Comparison of ENCODE assay signal across 17 cellular contexts in the genomic region with DNA sequence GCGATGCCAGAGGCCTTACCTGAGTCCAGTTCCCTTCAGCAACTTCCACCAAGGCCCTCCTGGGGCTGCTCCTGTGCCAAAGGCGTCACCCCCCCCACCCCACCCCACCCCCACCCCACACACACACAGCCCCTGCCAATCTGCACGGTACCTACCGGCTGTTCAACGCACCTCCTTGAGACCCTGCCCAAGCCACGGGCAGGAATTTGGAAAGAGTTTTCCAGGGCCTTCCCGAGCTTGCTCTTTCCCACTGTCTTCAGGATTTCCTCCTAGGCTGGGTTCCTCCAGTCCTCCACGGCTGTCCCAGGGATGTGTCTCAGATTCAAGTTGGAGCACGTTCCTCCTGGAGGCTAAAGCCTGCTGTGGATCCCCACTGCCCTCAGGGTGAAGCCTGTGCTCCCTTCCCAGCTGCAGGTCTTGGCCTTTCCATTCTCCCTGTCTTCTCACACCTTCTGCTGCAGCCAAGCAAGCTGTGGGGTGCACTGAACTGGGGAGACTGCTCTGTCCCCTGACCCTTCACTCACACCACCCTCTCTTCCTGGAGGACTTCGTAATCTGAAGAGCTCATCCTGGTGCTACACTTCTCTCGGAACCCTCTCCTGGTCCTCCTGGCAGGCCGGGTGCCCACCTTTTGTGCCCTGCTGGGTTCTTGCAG.
DNase-seq lines count a peak whose midpoint lies in the region; ATAC-seq and TF ChIP-seq lines count a peak whose summit lies in the region.
"Had no signal": no experiment of that assay in that cellular context is flagged by ENCODE, and none has a peak within 500 bp of the region (broad histone marks: within the 10 kb centered on the region; RNA-seq: fewer than 3 reads in every experiment).

No MANE protein-coding gene starts in this region.

- no peaks in the 10 kb centered on the region for H3K79me2 ChIP-seq in MM.1S (ENCODE audit: low read length)

- H3K27ac ChIP-seq in MM.1S (ENCODE audit: low read length) (peak overlapping the region; percentile 93; the same call in 1 of the 2 replicates), coronary artery (no peak overlapping the region), muscle layer of colon (ENCODE audit: low read depth, low read length) (peak overlapping the region; percentile 57), stomach smooth muscle (ENCODE audit: low read length) (peak overlapping the region; percentile 53)
- H3K27ac ChIP-seq: body of pancreas, psoas muscle had no signal

- H4K20me1 ChIP-seq in MM.1S (ENCODE audit: insufficient read depth, low read length): no peaks in the 10 kb centered on the region

- H3K36me3 ChIP-seq in MM.1S (replicated peaks; ENCODE audit: insufficient read depth, low read length) (no peaks in the 10 kb centered on the region), muscle layer of colon (ENCODE audit: insufficient read depth, low read length) (no peaks in the 10 kb centered on the region), stomach smooth muscle (ENCODE audit: control insufficient read depth in 2 of 2, insufficient read depth in 2 of 2, low read length in 2 of 2) (no peaks in the 10 kb centered on the region)

- H3K4me3 ChIP-seq in MM.1S (ENCODE audit: low read length) (no peak overlapping the region), coronary artery (no peak overlapping the region), muscle layer of colon (ENCODE audit: low read depth in 1 of 2, low read length in 2 of 2) (no peak overlapping the region), stomach smooth muscle (ENCODE audit: low read length in 2 of 2) (no peak overlapping the region)
- H3K4me3 ChIP-seq: body of pancreas, dorsolateral prefrontal cortex, psoas muscle had no signal

- no peaks in the 10 kb centered on the region for H3K9me2 ChIP-seq in MM.1S (replicated peaks; ENCODE audit: insufficient read depth, low read length)

- no peaks in the 10 kb centered on the region for H3K9me3 ChIP-seq in MM.1S (replicated peaks; ENCODE audit: insufficient read depth, low read length)
- H3K9me3 ChIP-seq in muscle layer of colon (ENCODE audit: low read length): no peaks in the 10 kb centered on the region
- H3K9me3 ChIP-seq in stomach smooth muscle (ENCODE audit: control insufficient read depth in 2 of 2, low read length in 2 of 2): no peaks in the 10 kb centered on the region
- H3K9me3 ChIP-seq: body of pancreas, psoas muscle had no signal

- peaks cover 24% of the 10 kb centered on the region for H3F3A ChIP-seq in MM.1S (ENCODE audit: insufficient read depth, low read length)

- H3K4me2 ChIP-seq in MM.1S (ENCODE audit: low read depth, low read length): no peak overlapping the region

- DNase-seq in MM.1S (no peak), coronary artery (ENCODE audit: low spot score) (peak; percentile 61), Kasumi-1 (lab: John Stamatoyannopoulos, UW) (no peak), NCI-H2081 (lab: John Stamatoyannopoulos, UW) (no peak)
- no peak for DNase-seq in activated CD4-positive, CD25-positive, alpha-beta regulatory T cell (lab: John Stamatoyannopoulos, UW)
- DNase-seq: activated CD4-positive, CD25-positive, alpha-beta regulatory T cell treated with anti-CD3 and anti-CD28 coated beads, Interleukin-2, amount 50 U/mL, for 72 hours; activated naive CD4-positive, alpha-beta T cell; body of pancreas; hippocampal formation; NCI-H146; psoas muscle; Right ventricle myocardium superior; stimulated activated CD4-positive, alpha-beta T cell treated with anti-CD3 and anti-CD28 coated beads, Interleukin-15, amount 100 ng/mL, for 24 hours had no signal

- no peaks in the 10 kb centered on the region for H3K27me3 ChIP-seq in MM.1S (replicated peaks; ENCODE audit: insufficient read depth, low read length)
- H3K27me3 ChIP-seq in muscle layer of colon (ENCODE audit: control insufficient read depth in 1 of 2, insufficient read depth in 2 of 2, low read length in 2 of 2): no peaks in the 10 kb centered on the region
- H3K27me3 ChIP-seq in stomach smooth muscle (ENCODE audit: control insufficient read depth in 1 of 2, insufficient read depth in 2 of 2, low read length in 2 of 2): no peaks in the 10 kb centered on the region
- H3K27me3 ChIP-seq: body of pancreas, dorsolateral prefrontal cortex had no signal

- H3K4me1 ChIP-seq in MM.1S (ENCODE audit: low read length) (peaks cover 33% of the 10 kb centered on the region), muscle layer of colon (ENCODE audit: insufficient read depth, low read length) (peaks cover 31% of the 10 kb centered on the region), stomach smooth muscle (ENCODE audit: control insufficient read depth, insufficient read depth, low read length) (peaks cover 34% of the 10 kb centered on the region)
- H3K4me1 ChIP-seq: psoas muscle had no signal

- no peak overlapping the region for H2AFZ ChIP-seq in MM.1S (ENCODE audit: low read length)

- ATAC-seq in HG02870 (IDR thresholded peaks at IDR 0.05; ENCODE audit: unreplicated experiment): no peak
- ATAC-seq: body of pancreas, psoas muscle had no signal

- TF ChIP-seq CTCF in MM.1S (IDR thresholded peaks at IDR 0.05; ENCODE audit: low read length) (no peak), coronary artery (IDR thresholded peaks at IDR 0.05) (no peak)

- no peak overlapping the region for H3K9ac ChIP-seq in MM.1S (ENCODE audit: low read length)
- no peak overlapping the region for H3K9ac ChIP-seq in muscle layer of colon (ENCODE audit: low read length)
- H3K9ac ChIP-seq in stomach smooth muscle (ENCODE audit: low read length in 2 of 2): no peak overlapping the region

Comparison
In these comparisons a context has a peak if more than half of its experiments do, and no peak if none do; other contexts are left out.
1. H3K27ac ChIP-seq: peak in MM.1S (single experiment), muscle layer of colon (single experiment) and stomach smooth muscle (single experiment); none in coronary artery (0 of 2).